ENCODE assay signal across 18 cellular contexts in genomic region chr5:6554812-6555211, GRCh38.
DNase-seq lines count a peak whose midpoint lies in the region; ATAC-seq, FAIRE-seq and TF ChIP-seq lines count a peak whose summit lies in the region.
"Had no signal": no experiment of that assay in that cellular context is flagged by ENCODE, and none has a peak within 500 bp of the region (broad histone marks: within the 10 kb centered on the region; RNA-seq: fewer than 3 reads in every experiment).

No MANE protein-coding gene starts in this region.

- POLR2A ChIA-PET in endothelial cell of umbilical vein (lab: Charles Lee): no interaction called here

- no peaks in the 10 kb centered on the region for H4K20me1 ChIP-seq in endothelial cell of umbilical vein (replicated peaks; ENCODE audit: control insufficient read depth, extremely low read depth, insufficient read depth, low read length)
- H4K20me1 ChIP-seq: BLaER1 had no signal

- in situ Hi-C loops in transverse colon (cut with MboI; ENCODE audit: low pct_ligation_motif_present in 1 of 4, low pct_unique_long_range_greater_than_20kb in 1 of 4, low sequenced_read_pairs in 3 of 4): no loop called here

- no peaks in the 10 kb centered on the region for H3K27me3 ChIP-seq in endothelial cell of umbilical vein (ENCODE audit: control insufficient read depth in 2 of 2, insufficient read depth in 2 of 2, low read length in 2 of 2)
- no peaks in the 10 kb centered on the region for H3K27me3 ChIP-seq in transverse colon
- H3K27me3 ChIP-seq: BLaER1 had no signal

- DNase-seq in EL: peak; percentile 21
- peak; percentile 25 for DNase-seq in HS-5 (ENCODE audit: low read depth)
- DNase-seq in endothelial cell of umbilical vein (ENCODE audit: low read depth, low spot score): peak; percentile 40
- no peak for DNase-seq in transverse colon
- DNase-seq in left colon: no peak
- DNase-seq: CD4-positive, alpha-beta memory T cell; DMS153; DMS79; IMR-90 had no signal

- H3K4me2 ChIP-seq in endothelial cell of umbilical vein (ENCODE audit: insufficient read depth, low read length): peak overlapping the region; percentile 45
- H3K4me2 ChIP-seq: A549, BLaER1 had no signal

- ATAC-seq in GM18517 (IDR thresholded peaks at IDR 0.05; ENCODE audit: unreplicated experiment) (no peak), left colon (no peak)
- ATAC-seq: A549, K562 had no signal

- intact Hi-C loops in endothelial cell of umbilical vein (cut with micrococcal nuclease): no loop called here
- intact Hi-C loops in transverse colon (cut with DNase I; ENCODE audit: low total_unique reads): no loop called here
- intact Hi-C loops in left colon (cut with DNase I, micrococcal nuclease): no loop called here

- WGBS in transverse colon (ENCODE audit: low coverage in 1 of 2), 2 donors: 74 to 75% methylated on average over 4 of the region's 4 CpGs

- H3K36me3 ChIP-seq in endothelial cell of umbilical vein (ENCODE audit: control insufficient read depth in 2 of 2, extremely low read depth in 1 of 2, insufficient read depth in 2 of 2, low read length in 2 of 2) (no peaks in the 10 kb centered on the region), transverse colon (no peaks in the 10 kb centered on the region)
- H3K36me3 ChIP-seq: BLaER1, HAP-1 had no signal

- CTCF ChIA-PET in endothelial cell of umbilical vein (lab: Charles Lee): no interaction called here

- no peaks in the 10 kb centered on the region for H3K9me1 ChIP-seq in endothelial cell of umbilical vein (replicated peaks; ENCODE audit: control insufficient read depth, extremely low read depth, insufficient read depth, low read length)

- no peak for TF ChIP-seq EP300 in transverse colon (IDR thresholded peaks at IDR 0.05; ENCODE audit: low read depth)

- no peak overlapping the region for H2AFZ ChIP-seq in endothelial cell of umbilical vein (ENCODE audit: low read depth, low read length)

- no peak overlapping the region for H3K9ac ChIP-seq in endothelial cell of umbilical vein (replicated peaks; ENCODE audit: extremely low read depth, insufficient read depth, low read length)
- H3K9ac ChIP-seq: BLaER1 had no signal

- H3K4me1 ChIP-seq in endothelial cell of umbilical vein (ENCODE audit: control insufficient read depth, extremely low read depth, insufficient read depth, low read length): peaks cover 5% of the 10 kb centered on the region
- no peaks in the 10 kb centered on the region for H3K4me1 ChIP-seq in transverse colon
- H3K4me1 ChIP-seq: A549, BLaER1, HAP-1 had no signal

- no peaks in the 10 kb centered on the region for H3K9me3 ChIP-seq in endothelial cell of umbilical vein (replicated peaks; ENCODE audit: control insufficient read depth, insufficient read depth, low read length)
- H3K9me3 ChIP-seq in transverse colon: no peaks in the 10 kb centered on the region
- H3K9me3 ChIP-seq: HAP-1 had no signal

- peak; percentile 59 for FAIRE-seq in endothelial cell of umbilical vein (lab: Jason Lieb, UNC)
- FAIRE-seq: A549, G401.6, GM12891, GM18507, HTR-8/SVneo had no signal

- H3K4me3 ChIP-seq in endothelial cell of umbilical vein (replicated peaks in 1 of 3; ENCODE audit: insufficient read depth in 1 of 3, low read depth in 1 of 3, low read length in 3 of 3) (no peak overlapping the region), transverse colon (no peak overlapping the region)
- H3K4me3 ChIP-seq: A549, BLaER1, HAP-1, K562 had no signal

- TF ChIP-seq POLR2A in endothelial cell of umbilical vein (IDR thresholded peaks at IDR 0.05; ENCODE audit: low read depth, low read length) (no peak), transverse colon (IDR thresholded peaks at IDR 0.05) (no peak)

- H3K27ac ChIP-seq in endothelial cell of umbilical vein (ENCODE audit: insufficient read depth, low read depth, low read length) (no peak overlapping the region), transverse colon (no peak overlapping the region)
- H3K27ac ChIP-seq: A549, BLaER1 had no signal

- TF ChIP-seq CTCF in endothelial cell of umbilical vein (IDR thresholded peaks at IDR 0.05; ENCODE audit: extremely low read depth in 1 of 2, insufficient read depth in 1 of 2, low read depth in 1 of 2, low read length in 2 of 2): no peak
- TF ChIP-seq CTCF in transverse colon (IDR thresholded peaks at IDR 0.05): no peak

- BruUV-seq in endothelial cell of umbilical vein (replicated peaks; lab: Mats Ljungman, UMichigan): no TSS peak

- H3K79me2 ChIP-seq in endothelial cell of umbilical vein (ENCODE audit: control insufficient read depth, insufficient read depth, low read length): no peaks in the 10 kb centered on the region

- dilution Hi-C loops in endothelial cell of umbilical vein (cut with MboI; ENCODE audit: extremely low pct_ligation_motif_present, low sequenced_read_pairs): no loop called here

TF ChIP-seq in endothelial cell of umbilical vein, 7 proteins besides CTCF, POLR2A, EP300 and RAD21:
- TF ChIP-seq POLR2AphosphoS5 (IDR thresholded peaks at IDR 0.05; ENCODE audit: insufficient read depth, low read depth, low read length): no peak
- peak; percentile 58 for TF ChIP-seq FOS (IDR thresholded peaks at IDR 0.05; ENCODE audit: borderline replicate concordance, insufficient read depth, low read length)
- TF ChIP-seq JUN (IDR thresholded peaks at IDR 0.05; ENCODE audit: borderline replicate concordance, insufficient read depth, insufficient read length, low read depth): peak; percentile 83

Comparison
In these comparisons a context has a peak if more than half of its experiments do, and no peak if none do; other contexts are left out.
1. DNase-seq: peak in EL (single experiment), HS-5 (single experiment) and endothelial cell of umbilical vein (single experiment); none in transverse colon (single experiment) and left colon (0 of 2).